ENCODE assay signal across 8 cellular contexts in the genomic region with DNA sequence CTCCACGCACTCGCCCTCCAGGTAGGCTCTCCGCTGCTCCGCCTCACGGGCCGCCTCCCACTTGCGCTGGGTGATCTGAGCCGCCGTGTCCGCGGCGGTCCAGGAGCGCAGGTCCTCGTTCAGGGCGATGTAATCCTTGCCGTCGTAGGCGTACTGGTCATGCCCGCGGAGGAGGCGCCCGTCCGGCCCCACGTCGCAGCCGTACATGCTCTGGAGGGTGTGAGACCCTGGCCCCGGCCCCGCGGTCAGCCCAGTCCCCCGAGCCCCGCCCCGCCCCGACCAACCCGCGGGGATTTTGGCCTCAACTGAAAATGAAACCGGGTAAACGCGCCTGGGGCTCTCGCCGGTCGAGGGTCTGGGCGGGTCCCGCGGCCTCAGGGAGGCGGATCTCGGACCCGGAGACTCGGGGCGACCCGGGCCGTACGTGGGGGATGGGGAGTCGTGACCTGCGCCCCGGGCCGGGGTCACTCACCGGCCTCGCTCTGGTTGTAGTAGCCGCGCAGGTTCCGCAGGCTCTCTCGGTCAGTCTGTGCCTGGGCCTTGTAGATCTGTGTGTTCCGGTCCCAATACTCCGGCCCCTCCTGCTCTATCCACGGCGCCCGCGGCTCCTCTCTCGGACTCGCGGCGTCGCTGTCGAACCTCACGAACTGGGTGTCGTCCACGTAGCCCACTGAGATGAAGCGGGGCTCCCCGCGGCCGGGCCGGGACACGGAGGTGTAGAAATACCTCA. TPM values are rescaled to one million over a fixed set of nuclear protein-coding genes. Genes with fewer than 3 reads are reported as not detected.
A peak's percentile ranks its signal among the peaks of the same experiment; 100 is the strongest.
DNase-seq lines count a peak whose midpoint lies in the region; ATAC-seq, FAIRE-seq and TF ChIP-seq lines count a peak whose summit lies in the region.

No MANE protein-coding gene starts in this region.

- TF ChIP-seq CTCF in OCI-LY7 (conservative IDR thresholded peaks at IDR 0.05; ENCODE audit: low read length) (no peak), astrocyte (IDR thresholded peaks at IDR 0.05; ENCODE audit: insufficient read depth, low read depth, low read length) (no peak)

- no peaks in the 10 kb centered on the region; the same call in 1 of the 2 replicates for H4K20me1 ChIP-seq in OCI-LY7 (ENCODE audit: insufficient read depth, low read length)
- peaks cover 19% of the 10 kb centered on the region for H4K20me1 ChIP-seq in astrocyte (ENCODE audit: insufficient read depth, low read length)

- H3K27me3 Mint-ChIP-seq in astrocyte (ENCODE audit: low read depth, unreplicated experiment): peaks cover 16% of the 10 kb centered on the region

- peaks cover 28% of the 10 kb centered on the region for H3K4me1 Mint-ChIP-seq in astrocyte (ENCODE audit: low read depth, unreplicated experiment)

- H3K4me1 ChIP-seq in OCI-LY7 (ENCODE audit: insufficient read depth, low read length, poor library complexity, severe bottlenecking) (peaks cover 60% of the 10 kb centered on the region), astrocyte (ENCODE audit: insufficient read depth, low read length) (peaks cover 3% of the 10 kb centered on the region)

- H3K4me2 ChIP-seq in OCI-LY7 (ENCODE audit: low read length) (peak overlapping the region; percentile 82), astrocyte (ENCODE audit: low read length) (peak overlapping the region; percentile 95)

- no peaks in the 10 kb centered on the region for H3K9me2 ChIP-seq in OCI-LY7 (ENCODE audit: insufficient read depth, low read length)

- peak; percentile 7 for ATAC-seq in GM19328 (IDR thresholded peaks at IDR 0.05; ENCODE audit: unreplicated experiment)

- peaks cover 22% of the 10 kb centered on the region for H3K27me3 ChIP-seq in astrocyte (ENCODE audit: insufficient read depth, low read length)

- H3K27ac ChIP-seq in OCI-LY7 (ENCODE audit: low read depth, low read length, poor library complexity, severe bottlenecking): peak overlapping the region; percentile 51
- peak overlapping the region; percentile 47 for H3K27ac ChIP-seq in astrocyte (ENCODE audit: low read depth, low read length)

- POLR2A ChIA-PET in OCI-LY7 (lab: Charles Lee): no interaction called here

- H3K4me3 ChIP-seq in OCI-LY7 (ENCODE audit: low read depth, low read length, poor library complexity, severe bottlenecking) (peak overlapping the region; percentile 95), astrocyte (ENCODE audit: insufficient read depth, low read depth, low read length) (peak overlapping the region; percentile 70)

- H3K9me3 ChIP-seq in OCI-LY7 (ENCODE audit: low read length) (no peaks in the 10 kb centered on the region), astrocyte (ENCODE audit: insufficient read depth, low read depth, low read length) (no peaks in the 10 kb centered on the region)

- BruUV-seq in OCI-LY7 (replicated peaks; lab: Mats Ljungman, UMichigan): no TSS peak

- intact Hi-C loops in OCI-LY7 (cut with micrococcal nuclease; ENCODE audit: unreplicated experiment): loop anchor here (2.0 kb wide), 1 partner anchor 84 kb away; a partner anchor contains a TSS

- no peak overlapping the region for H3K27ac Mint-ChIP-seq in astrocyte (ENCODE audit: unreplicated experiment)

- H3K36me3 Mint-ChIP-seq in astrocyte (ENCODE audit: low read depth, unreplicated experiment): peaks cover 29% of the 10 kb centered on the region

- peaks cover 6% of the 10 kb centered on the region for H3K9me3 Mint-ChIP-seq in astrocyte (ENCODE audit: unreplicated experiment)

- H3K36me3 ChIP-seq in OCI-LY7 (ENCODE audit: insufficient read depth, low read length) (peaks cover 39% of the 10 kb centered on the region), astrocyte (ENCODE audit: insufficient read depth, low read length) (no peaks in the 10 kb centered on the region)

- DNase-seq in A172 (ENCODE audit: low spot score): peak; percentile 12
- DNase-seq in OCI-LY7 (ENCODE audit: low spot score): peak; percentile 41
- no peak for DNase-seq in astrocyte (ENCODE audit: low read depth)
- peak; percentile 54 for DNase-seq in iris pigment epithelial cell (ENCODE audit: low read depth)
- peak; percentile 48 for DNase-seq in stimulated activated CD4-positive, alpha-beta T cell treated with anti-CD3 and anti-CD28 coated beads, Interleukin-4, amount 100 ng/mL, for 1 hour
- DNase-seq in frontal cortex (ENCODE audit: low spot score in 2 of 2): no peak
- no peak for DNase-seq in NCI-H187 (lab: John Stamatoyannopoulos, UW)

- peak overlapping the region; percentile 86 for H3K9ac ChIP-seq in astrocyte (ENCODE audit: low read length)

- CTCF ChIA-PET in OCI-LY7 (lab: Charles Lee; ENCODE audit: unreplicated experiment): no interaction called here

- peak overlapping the region; percentile 92 for H3K4me3 Mint-ChIP-seq in astrocyte (ENCODE audit: unreplicated experiment)

- H3K79me2 ChIP-seq in OCI-LY7 (ENCODE audit: insufficient read depth, low read depth, low read length) (peaks cover 17% of the 10 kb centered on the region), astrocyte (ENCODE audit: insufficient read depth, low read length) (no peaks in the 10 kb centered on the region)

- no peak overlapping the region for H2AFZ ChIP-seq in OCI-LY7 (ENCODE audit: low read length)
- peak overlapping the region; percentile 77 for H2AFZ ChIP-seq in astrocyte (ENCODE audit: low read depth, low read length)

- FAIRE-seq in astrocyte (lab: Jason Lieb, UNC) (no peak), frontal cortex (lab: Jason Lieb, UNC) (no peak)

RNA-seq across cellular contexts. Expression of a gene that starts 0.6 kb away (rescaled TPM):
- total RNA-seq in A172 (2014; rRNA removed; shearing (Covaris generic)): 284 and 365 TPM in 2 replicates
- total RNA-seq in OCI-LY7 (2014; rRNA removed; shearing (Covaris generic)): 223 and 258 TPM in 2 replicates
- 238 and 309 TPM in 2 replicates for total RNA-seq in OCI-LY7 (2022)
- total RNA-seq in astrocyte: 1,493 and 2,082 TPM in 2 replicates
- 41.6 TPM for total RNA-seq in frontal cortex

RNA-seq across cellular contexts. Expression of a gene that starts 47.0 kb away (rescaled TPM):
- total RNA-seq in A172 (2014; rRNA removed; shearing (Covaris generic)): 60.3 and 67.6 TPM in 2 replicates
- 11.9 and 15.3 TPM in 2 replicates for total RNA-seq in OCI-LY7 (2014; rRNA removed; shearing (Covaris generic))
- total RNA-seq in OCI-LY7 (2022) (8.3 and 9.9 TPM in 2 replicates), astrocyte (70.0 and 70.6 TPM in 2 replicates), frontal cortex (0.82 TPM)

Comparison
In these comparisons a context has a peak if more than half of its experiments do, and no peak if none do; other contexts are left out.
1. DNase-seq: peak in A172 (single experiment), OCI-LY7 (single experiment), iris pigment epithelial cell (single experiment) and stimulated activated CD4-positive, alpha-beta T cell treated with anti-CD3 and anti-CD28 coated beads, Interleukin-4, amount 100 ng/mL, for 1 hour (single experiment); none in astrocyte (single experiment), frontal cortex (0 of 2) and NCI-H187 (0 of 2).